8 cellular contexts compared by ENCODE assay signal in the genomic region with DNA sequence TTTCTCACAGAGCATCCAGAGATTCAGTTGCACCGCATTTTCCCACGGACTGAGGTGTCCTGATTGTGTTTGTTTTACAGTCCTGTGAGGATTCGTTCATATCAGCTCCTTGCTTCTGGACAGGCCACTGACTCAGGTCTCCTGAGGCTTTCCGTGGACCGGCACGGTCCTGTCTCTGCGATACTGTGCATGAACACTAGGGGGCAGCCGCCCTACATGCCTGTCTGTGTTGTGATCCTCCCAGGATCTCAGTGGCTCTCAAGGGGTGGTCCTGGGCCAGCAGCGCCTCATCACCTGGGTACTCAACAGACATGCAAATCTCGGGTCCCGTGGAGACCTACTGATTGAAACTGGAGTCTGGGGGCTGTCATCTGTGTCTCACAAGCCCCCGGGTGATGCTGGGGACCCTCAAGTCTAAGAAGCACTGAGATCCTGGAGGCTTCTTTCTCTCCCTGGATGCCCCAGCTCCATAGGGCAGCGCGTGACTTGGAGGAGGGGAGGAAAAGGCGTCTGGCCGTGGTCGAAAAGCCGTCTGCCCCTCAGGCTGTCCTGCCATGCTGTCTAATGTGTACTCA. TPM values are rescaled to one million over a fixed set of nuclear protein-coding genes. Genes with fewer than 3 reads are reported as not detected.
DNase-seq lines count a peak whose midpoint lies in the region; ATAC-seq and TF ChIP-seq lines count a peak whose summit lies in the region.

No MANE protein-coding gene starts in this region.

- DNase-seq in CD4-positive, CD25-positive, alpha-beta regulatory T cell = peak; percentile 68 to 89 (median 74)
- DNase-seq in HUDEP-2 (lab: John Stamatoyannopoulos, UW; ENCODE audit: unreplicated experiment in 76 of 76) (peak in 71 of 76 experiments; percentile 2 to 80 (median 57)), RWPE2 (ENCODE audit: low spot score) (no peak), foreskin fibroblast (peak; percentile 83 to 94), nucleus accumbens (lab: John Stamatoyannopoulos, UW) (peak in 53 of 56 donors; percentile 5 to 90 (median 56)), substantia nigra (lab: John Stamatoyannopoulos, UW) (peak in 47 of 49 donors; percentile 14 to 86 (median 61))
- peak; percentile 77 for DNase-seq in activated T-helper 9 cell treated with anti-CD3 and anti-CD28 coated beads, Interleukin-2, amount 50 U/mL, for 16 hours (ENCODE audit: low read depth)

- H3K27me3 ChIP-seq in CD4-positive, CD25-positive, alpha-beta regulatory T cell (ENCODE audit: control insufficient read depth, insufficient read depth, low read length) = no peaks in the 10 kb centered on the region
- H3K27me3 ChIP-seq in RWPE2 (ENCODE audit: insufficient read depth, poor library complexity, severe bottlenecking) = no peaks in the 10 kb centered on the region

- H3K4me1 Mint-ChIP-seq in CD4-positive, CD25-positive, alpha-beta regulatory T cell = peaks cover 2 to 14% (median 9%) of the 10 kb centered on the region in 4 donors

- no peaks in the 10 kb centered on the region for H3K9me3 ChIP-seq in CD4-positive, CD25-positive, alpha-beta regulatory T cell (ENCODE audit: control insufficient read depth in 2 of 2, low read length in 2 of 2)
- no peaks in the 10 kb centered on the region for H3K9me3 ChIP-seq in RWPE2 (ENCODE audit: severe bottlenecking)

- H3K9me3 Mint-ChIP-seq in CD4-positive, CD25-positive, alpha-beta regulatory T cell = no peaks in the 10 kb centered on the region

- TF ChIP-seq CTCF in RWPE2 (IDR thresholded peaks at IDR 0.05; ENCODE audit: poor library complexity, severe bottlenecking) (peak; percentile 98), foreskin fibroblast (IDR thresholded peaks at IDR 0.05; ENCODE audit: low read depth, low read length) (peak; percentile 97)

- no peaks in the 10 kb centered on the region for H3K36me3 ChIP-seq in CD4-positive, CD25-positive, alpha-beta regulatory T cell (ENCODE audit: control insufficient read depth, insufficient read depth, low read length)
- H3K36me3 ChIP-seq in RWPE2 (ENCODE audit: low read depth) = no peaks in the 10 kb centered on the region

- H3K27ac Mint-ChIP-seq in CD4-positive, CD25-positive, alpha-beta regulatory T cell = peak overlapping the region in 2 of 3 donors; percentile 17 to 42

- peaks cover 9% of the 10 kb centered on the region for H3K4me1 ChIP-seq in CD4-positive, CD25-positive, alpha-beta regulatory T cell (ENCODE audit: control insufficient read depth, insufficient read depth, low read length, poor library complexity, severe bottlenecking)
- peaks cover 17% of the 10 kb centered on the region for H3K4me1 ChIP-seq in RWPE2 (ENCODE audit: insufficient read depth, poor library complexity, severe bottlenecking)

- no peak overlapping the region for H3K27ac ChIP-seq in CD4-positive, CD25-positive, alpha-beta regulatory T cell (ENCODE audit: insufficient read depth, low read length, poor library complexity, severe bottlenecking)
- H3K27ac ChIP-seq in RWPE2 (ENCODE audit: poor library complexity, severe bottlenecking) (no peak overlapping the region), substantia nigra (ENCODE audit: low read depth, low read length, poor library complexity, severe bottlenecking) (no peak overlapping the region)

- peak overlapping the region; percentile 14 for H3K4me3 ChIP-seq in CD4-positive, CD25-positive, alpha-beta regulatory T cell (ENCODE audit: low read depth, low read length)
- H3K4me3 ChIP-seq in RWPE2 (ENCODE audit: severe bottlenecking) (no peak overlapping the region), foreskin fibroblast (ENCODE audit: low read depth in 1 of 2, low read length in 2 of 2) (no peak overlapping the region)

- no peaks in the 10 kb centered on the region for H3K27me3 Mint-ChIP-seq in CD4-positive, CD25-positive, alpha-beta regulatory T cell

- peak; percentile 89 to 93 for ATAC-seq in CD4-positive, CD25-positive, alpha-beta regulatory T cell (ENCODE audit: low read depth in 2 of 2)
- ATAC-seq in GM19351 (IDR thresholded peaks at IDR 0.05; ENCODE audit: unreplicated experiment) (peak; percentile 84), RWPE2 (ENCODE audit: low read depth) (peak; percentile 67)

- no peaks in the 10 kb centered on the region for H3K36me3 Mint-ChIP-seq in CD4-positive, CD25-positive, alpha-beta regulatory T cell

- H3K4me3 Mint-ChIP-seq in CD4-positive, CD25-positive, alpha-beta regulatory T cell = peak overlapping the region in 1 of 4 donors; percentile 11

RNA-seq across cellular contexts. Expression of gene IL1R2, which starts 28.9 kb away (rescaled TPM):
- 1.8 TPM for total RNA-seq in CD4-positive, CD25-positive, alpha-beta regulatory T cell
- polyA plus RNA-seq in CD4-positive, CD25-positive, alpha-beta regulatory T cell = 1 to 10 TPM; 1.5 to 6.0 (median 4.5) TPM
